In the genomic region with DNA sequence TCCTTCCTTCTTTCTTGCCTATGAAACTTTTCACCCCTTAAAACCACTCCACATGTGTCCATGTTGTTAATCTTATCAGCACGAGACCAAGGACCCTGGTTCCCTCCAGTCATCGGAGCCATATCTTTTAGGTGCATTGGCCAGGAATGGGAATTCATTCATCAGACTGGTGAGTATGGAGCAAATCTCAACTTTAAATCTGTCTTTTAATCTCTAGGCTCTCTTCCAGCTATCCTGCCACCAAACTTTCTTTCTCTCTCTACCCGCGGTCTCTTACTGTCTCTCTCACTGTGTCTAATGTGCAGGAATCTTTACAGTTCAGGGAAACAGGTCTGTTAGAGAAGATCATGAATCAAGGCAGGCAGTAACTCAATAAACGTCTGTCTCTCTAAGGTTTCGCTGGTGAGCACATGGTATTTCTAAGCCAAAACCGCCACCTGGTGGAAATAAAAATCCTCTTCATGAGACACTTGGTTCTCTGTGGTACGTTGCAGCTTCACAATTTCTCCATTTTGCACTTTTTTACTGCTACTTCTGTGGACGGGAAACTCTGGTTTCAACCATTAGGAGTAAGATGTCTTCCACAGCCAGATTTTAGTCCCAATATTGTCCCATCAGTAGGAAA, we compare ENCODE assay signal across 8 cellular contexts. TPM values are rescaled to one million over a fixed set of nuclear protein-coding genes. Genes with fewer than 3 reads are reported as not detected.
DNase-seq lines count a peak whose midpoint lies in the region; ATAC-seq, FAIRE-seq and TF ChIP-seq lines count a peak whose summit lies in the region.

No MANE protein-coding gene starts in this region.

- FAIRE-seq in bronchial epithelial cell (lab: Jason Lieb, UNC), result peak; percentile 43

- ATAC-seq in left lung (peak; percentile 74), HG03135 (IDR thresholded peaks at IDR 0.05; ENCODE audit: unreplicated experiment) (no peak)

- H3K27me3 ChIP-seq in bronchial epithelial cell (ENCODE audit: control insufficient read depth, insufficient read depth, low read length), result no peaks in the 10 kb centered on the region
- no peaks in the 10 kb centered on the region for H3K27me3 ChIP-seq in left lung
- H3K27me3 ChIP-seq in tibial nerve, result no peaks in the 10 kb centered on the region

- H3K27ac ChIP-seq in left lung, result no peak overlapping the region
- H3K27ac ChIP-seq in tibial nerve, result no peak overlapping the region

- H3K4me3 ChIP-seq in bronchial epithelial cell (ENCODE audit: low read depth, low read length) (no peak overlapping the region), left lung (no peak overlapping the region), tibial nerve (no peak overlapping the region)

- no peak for TF ChIP-seq POLR2A in tibial nerve (IDR thresholded peaks at IDR 0.05)

- TF ChIP-seq EP300 in tibial nerve (IDR thresholded peaks at IDR 0.05), result no peak

- 14 to 16% methylated on average over 9 of the region's 9 CpGs for WGBS in tibial nerve, 2 donors

- DNase-seq in activated gamma-delta T cell treated with Interleukin-2 at 50 U/mL for 16 hours (peak; percentile 31), activated gamma-delta T cell (lab: John Stamatoyannopoulos, UW) (no peak), NCI-H1092 treated with DMSO at 0.1 percent for 48 hours (lab: John Stamatoyannopoulos, UW) (peak; percentile 68), SKM-1 (lab: John Stamatoyannopoulos, UW; ENCODE audit: unreplicated experiment) (peak; percentile 46), bronchial epithelial cell (ENCODE audit: low read depth) (peak; percentile 41), left lung (no peak), tibial nerve (ENCODE audit: low spot score in 2 of 2) (peak in 1 of 2 donors; percentile 51)

- TF ChIP-seq CTCF in bronchial epithelial cell (IDR thresholded peaks at IDR 0.05; ENCODE audit: insufficient read depth, low read length, severe bottlenecking) (peak; percentile 58), left lung (IDR thresholded peaks at IDR 0.05) (peak; percentile 32 to 40), tibial nerve (IDR thresholded peaks at IDR 0.05) (peak in 4 of 5 experiments; percentile 22 to 52 (median 44))

- H3K9me3 ChIP-seq in left lung (no peaks in the 10 kb centered on the region), tibial nerve (no peaks in the 10 kb centered on the region)

- H3K36me3 ChIP-seq in bronchial epithelial cell (ENCODE audit: control insufficient read depth, insufficient read depth, low read length), result no peaks in the 10 kb centered on the region
- H3K36me3 ChIP-seq in left lung, result no peaks in the 10 kb centered on the region
- no peaks in the 10 kb centered on the region for H3K36me3 ChIP-seq in tibial nerve

- H3K4me1 ChIP-seq in left lung (no peaks in the 10 kb centered on the region), tibial nerve (no peaks in the 10 kb centered on the region)

- intact Hi-C loops in left lung (cut with DNase I), result loop anchor here in 1 of 2 donors (5.0 kb wide), 1 partner anchor 120 kb away; no protein-coding TSS in a partner anchor

RNA-seq across cellular contexts. Expression of gene LGALS16, which starts 16.1 kb away (rescaled TPM):
- not detected in 2 replicates for total RNA-seq in bronchial epithelial cell
- not detected for total RNA-seq in left lung
- not detected for total RNA-seq in tibial nerve

RNA-seq across cellular contexts. Expression of gene LGALS14, which starts 32.4 kb away (rescaled TPM):
- total RNA-seq in bronchial epithelial cell (not detected in 2 replicates), left lung (not detected), tibial nerve (not detected)

Comparison
In these comparisons a context has a peak if more than half of its experiments do, and no peak if none do; other contexts are left out.
1. DNase-seq: peak in activated gamma-delta T cell treated with Interleukin-2 at 50 U/mL for 16 hours (single experiment), NCI-H1092 treated with DMSO at 0.1 percent for 48 hours (single experiment), SKM-1 (single experiment) and bronchial epithelial cell (single experiment); none in activated gamma-delta T cell (single experiment) and left lung (0 of 2).
2. Peak in every context shown above with its lines, with median percentiles within 50 percentile points of each other: CTCF ChIP-seq.